ENCODE assay signal across 6 cellular contexts in genomic region chr10:24501312-24501711, GRCh38.
"Had no signal": no experiment of that assay in that cellular context is flagged by ENCODE, and none has a peak within 500 bp of the region (broad histone marks: within the 10 kb centered on the region; RNA-seq: fewer than 3 reads in every experiment).

No MANE protein-coding gene starts in this region.

- H3K27ac ChIP-seq: GM23248 had no signal

- DNase-seq: GOT3, H9, HCEC 1CT had no signal

- H2AFZ ChIP-seq: GM23248 had no signal

- H3K9ac ChIP-seq: GM23248 had no signal

- FAIRE-seq: HTR-8/SVneo, K562 had no signal

- ATAC-seq: K562 had no signal

- H3K4me3 ChIP-seq: GM23248, K562 had no signal
